ENCODE assay signal across 1 cellular context in the genomic region with DNA sequence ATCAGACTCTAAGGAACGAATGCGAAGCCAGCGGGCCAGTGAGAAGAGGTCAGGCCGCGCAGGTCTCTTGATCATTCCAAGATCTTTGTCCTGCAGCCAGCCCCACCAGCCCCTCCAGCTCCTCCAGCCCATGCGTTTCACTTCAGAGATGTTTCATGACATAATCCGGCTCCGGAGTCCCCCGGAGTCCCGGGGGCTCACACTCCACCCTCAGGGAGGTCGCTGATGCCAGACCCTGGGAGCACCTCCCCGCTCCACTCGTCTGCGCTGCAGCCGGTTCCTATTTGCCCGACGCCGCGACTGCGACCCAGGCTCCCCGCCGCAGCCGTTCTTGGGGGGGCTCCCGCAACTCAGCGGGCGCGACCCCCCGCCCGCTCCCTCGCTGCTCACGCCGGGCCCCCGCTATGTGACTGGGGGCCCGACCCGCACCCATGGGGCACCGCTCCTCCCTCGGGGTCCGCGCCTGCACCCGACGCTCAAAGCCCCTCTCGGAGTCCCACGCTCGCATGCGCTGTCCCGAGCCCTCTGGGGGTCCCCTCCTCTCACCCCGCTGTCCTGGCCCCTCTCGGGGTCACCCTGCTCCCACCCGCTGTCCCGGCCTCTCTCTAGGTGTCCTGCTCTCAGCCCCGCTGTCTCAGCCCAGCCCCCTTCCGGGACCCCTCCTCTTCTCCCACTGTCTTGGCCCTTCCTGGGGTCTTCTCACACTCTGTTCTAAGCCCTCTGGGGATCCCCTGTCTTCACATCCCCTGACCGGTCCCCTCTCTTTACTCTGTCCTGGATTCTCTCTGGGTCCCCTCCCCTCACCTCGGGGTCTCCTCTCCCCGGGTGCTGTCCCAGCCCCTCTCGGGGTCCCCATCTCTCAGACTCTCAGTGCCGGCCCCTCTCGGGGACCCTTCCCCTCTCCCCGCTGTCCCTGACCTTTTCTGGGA.
A peak's percentile ranks its signal among the peaks of the same experiment; 100 is the strongest.
TF ChIP-seq lines count a peak whose summit lies in the region.

No MANE protein-coding gene starts in this region.

TF ChIP-seq in IMR-90, 13 proteins besides CTCF, POLR2A, EP300 and RAD21 (continued from another document):
- TF ChIP-seq MXI1 (IDR thresholded peaks at IDR 0.05; ENCODE audit: borderline replicate concordance, low read depth, low read length): 0 out of 2 replicates have a peak, but pooled peaks have one; percentile 10
